In genomic region chr6:10403385-10404106, GRCh38 we compare ENCODE assay signal across 8 cellular contexts. TPM values are rescaled to one million over a fixed set of nuclear protein-coding genes. Genes with fewer than 3 reads are reported as not detected.
DNase-seq lines count a peak whose midpoint lies in the region; ATAC-seq and TF ChIP-seq lines count a peak whose summit lies in the region.

No MANE protein-coding gene starts in this region.

- no peak for TF ChIP-seq CTCF in 22Rv1 (IDR thresholded peaks at IDR 0.05)
- TF ChIP-seq CTCF in esophagus squamous epithelium (IDR thresholded peaks at IDR 0.05): no peak

- WGBS in esophagus squamous epithelium, 2 donors: 1 to 5% methylated on average over 15 to 16 of the region's 16 CpGs

- H3K27me3 ChIP-seq in SJCRH30: no peaks in the 10 kb centered on the region
- peaks cover 0 to 61% (median 0%) of the 10 kb centered on the region in 4 donors for H3K27me3 ChIP-seq in esophagus squamous epithelium

- ATAC-seq in GM18508 (IDR thresholded peaks at IDR 0.05; ENCODE audit: insufficient read depth, unreplicated experiment): peak; percentile 14
- ATAC-seq in HG02943 (IDR thresholded peaks at IDR 0.05; ENCODE audit: low read depth, unreplicated experiment): peak; percentile 31

- H3K36me3 ChIP-seq in SJCRH30 (peaks cover 37% of the 10 kb centered on the region), esophagus squamous epithelium (peaks cover 0 to 22% (median 0%) of the 10 kb centered on the region in 3 donors)

- intact Hi-C loops in esophagus squamous epithelium (cut with DNase I): no loop called here

- H3K4me1 ChIP-seq in SJCRH30: no peaks in the 10 kb centered on the region; the same call in 1 of the 2 replicates
- H3K4me1 ChIP-seq in esophagus squamous epithelium: peaks cover 11 to 95% (median 23%) of the 10 kb centered on the region in 3 donors

- no peaks in the 10 kb centered on the region for H3K9me3 ChIP-seq in SJCRH30 (replicated peaks)
- no peaks in the 10 kb centered on the region for H3K9me3 ChIP-seq in esophagus squamous epithelium

- DNase-seq in SJCRH30: no peak
- no peak for DNase-seq in esophagus squamous epithelium (lab: John Stamatoyannopoulos, UW)
- peak; percentile 33 for DNase-seq in pons (ENCODE audit: low spot score)
- DNase-seq in NCI-H2227 (lab: John Stamatoyannopoulos, UW; ENCODE audit: unreplicated experiment): no peak
- DNase-seq in HuH-7.5 (ENCODE audit: low spot score): no peak

- H3K27ac ChIP-seq in 22Rv1: peak overlapping the region; percentile 99
- peak overlapping the region; percentile 55 for H3K27ac ChIP-seq in SJCRH30
- peak overlapping the region; percentile 83 to 98 (median 90) for H3K27ac ChIP-seq in esophagus squamous epithelium

- H3K4me3 ChIP-seq in SJCRH30 (peak overlapping the region; percentile 60), esophagus squamous epithelium (peak overlapping the region; percentile 32 to 70 (median 52))

- no peak for TF ChIP-seq POLR2A in esophagus squamous epithelium (IDR thresholded peaks at IDR 0.05)

RNA-seq across cellular contexts. Expression of gene TFAP2A, which starts 11.3 kb away (rescaled TPM):
- 8.3 and 10.6 TPM in 2 replicates for total RNA-seq in SJCRH30 (2014; rRNA removed; shearing (Covaris generic))
- total RNA-seq in esophagus squamous epithelium: 10 to 100 TPM; 11.6 to 39.1 (median 29.9) TPM
